8 cellular contexts compared by ENCODE assay signal in the genomic region with DNA sequence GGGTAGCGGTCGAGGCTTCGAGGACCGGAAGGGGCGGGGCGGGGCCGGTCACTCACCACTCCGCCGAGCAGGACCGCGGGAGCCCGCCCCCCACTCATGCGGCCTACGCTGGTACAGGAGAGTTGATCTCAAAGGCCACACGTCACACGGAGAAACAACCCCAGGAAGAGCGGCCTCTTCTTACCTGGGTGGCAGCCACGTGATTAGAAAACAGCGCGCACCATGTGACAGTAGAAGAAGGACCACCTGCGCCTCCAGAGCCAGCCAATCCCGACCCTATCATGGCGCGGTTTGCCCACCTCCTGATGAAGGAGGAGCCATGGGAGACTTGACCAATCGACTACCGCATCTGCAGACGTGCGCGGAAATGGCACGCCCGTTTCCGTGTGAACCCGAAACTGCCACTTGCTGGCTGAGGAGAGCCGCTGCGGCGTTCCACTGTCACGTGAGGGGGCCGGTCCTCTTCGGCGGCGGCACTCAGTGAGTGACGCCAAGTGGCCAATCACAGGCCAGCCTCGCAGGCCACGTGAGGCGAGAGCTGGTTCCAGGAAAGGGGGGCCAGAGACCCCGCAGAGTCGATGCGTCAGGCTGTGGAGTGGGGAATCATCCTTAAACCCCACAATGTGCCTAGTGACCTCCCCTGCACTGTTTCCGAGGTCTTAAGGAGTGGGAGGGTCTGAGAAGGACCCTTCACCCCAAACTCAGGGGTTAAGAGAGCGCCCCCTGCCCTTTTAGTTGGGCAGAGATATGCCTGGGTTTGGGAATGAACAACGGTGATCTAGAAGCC. TPM values are rescaled to one million over a fixed set of nuclear protein-coding genes. Genes with fewer than 3 reads are reported as not detected.
DNase-seq lines count a peak whose midpoint lies in the region; ATAC-seq, FAIRE-seq and TF ChIP-seq lines count a peak whose summit lies in the region.

A gene with protein sequence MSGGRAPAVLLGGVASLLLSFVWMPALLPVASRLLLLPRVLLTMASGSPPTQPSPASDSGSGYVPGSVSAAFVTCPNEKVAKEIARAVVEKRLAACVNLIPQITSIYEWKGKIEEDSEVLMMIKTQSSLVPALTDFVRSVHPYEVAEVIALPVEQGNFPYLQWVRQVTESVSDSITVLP (minus strand): TSS at position 205 of the 787 bp plus-strand sequence. CDS start 107 bp downstream, at position 98.

- H3K27me3 ChIP-seq in WERI-Rb-1 (ENCODE audit: insufficient read depth, low read depth, severe bottlenecking) (no peaks in the 10 kb centered on the region), bronchial epithelial cell (ENCODE audit: control insufficient read depth, insufficient read depth, low read length) (no peaks in the 10 kb centered on the region), smooth muscle cell (ENCODE audit: low read depth) (no peaks in the 10 kb centered on the region)

- H3K9ac ChIP-seq in smooth muscle cell (ENCODE audit: low read depth), result peak within 1 kb of the TSS; percentile 96

- H3K4me3 ChIP-seq in WERI-Rb-1 (ENCODE audit: low read depth, low read length), result peak within 1 kb of the TSS; percentile 82
- H3K4me3 ChIP-seq in bronchial epithelial cell (ENCODE audit: low read depth, low read length), result peak within 1 kb of the TSS; percentile 69
- peak within 1 kb of the TSS; percentile 65 for H3K4me3 ChIP-seq in smooth muscle cell

- ATAC-seq in GM18868 (IDR thresholded peaks at IDR 0.05; ENCODE audit: unreplicated experiment), result peak; percentile 79
- peak; percentile 85 for ATAC-seq in HG03135 (IDR thresholded peaks at IDR 0.05; ENCODE audit: unreplicated experiment)

- peaks cover 7% of the 10 kb centered on the region for H3F3A ChIP-seq in smooth muscle cell (ENCODE audit: low read depth)

- H3K36me3 ChIP-seq in WERI-Rb-1 (peaks cover 57% of the 10 kb centered on the region), bronchial epithelial cell (ENCODE audit: control insufficient read depth, insufficient read depth, low read length) (peaks cover 5% of the 10 kb centered on the region), smooth muscle cell (ENCODE audit: low read depth) (no peaks in the 10 kb centered on the region)

- H2AFZ ChIP-seq in smooth muscle cell (ENCODE audit: low read depth), result peak within 1 kb of the TSS; percentile 11

- TF ChIP-seq CTCF in WERI-Rb-1 (IDR thresholded peaks at IDR 0.05; ENCODE audit: low read depth, low read length) (peak; percentile 51), bronchial epithelial cell (IDR thresholded peaks at IDR 0.05; ENCODE audit: insufficient read depth, low read length, severe bottlenecking) (peak; percentile 37), smooth muscle cell (IDR thresholded peaks at IDR 0.05; ENCODE audit: borderline replicate concordance, insufficient read depth, poor library complexity, severe bottlenecking) (peak; percentile 12)

- H3K27ac ChIP-seq in WERI-Rb-1, result peak within 1 kb of the TSS; percentile 83
- H3K27ac ChIP-seq in smooth muscle cell (ENCODE audit: low read depth), result peak within 1 kb of the TSS; percentile 99

- under 1% methylated on average over 50 of the region's 51 CpGs for WGBS in smooth muscle cell (ENCODE audit: low lambda C conversion rate)

- H4K20me1 ChIP-seq in smooth muscle cell (ENCODE audit: low read depth), result peaks cover 8% of the 10 kb centered on the region

- H3K9me3 ChIP-seq in WERI-Rb-1 (ENCODE audit: severe bottlenecking) (no peaks in the 10 kb centered on the region), smooth muscle cell (replicated peaks; ENCODE audit: low read depth) (no peaks in the 10 kb centered on the region)

- peak; percentile 99 for DNase-seq in ACHN
- peak; percentile 99 for DNase-seq in NCI-H2196 treated with DMSO at 0.1 percent for 48 hours (lab: John Stamatoyannopoulos, UW; ENCODE audit: unreplicated experiment)
- peak; percentile 100 for DNase-seq in WERI-Rb-1
- DNase-seq in bronchial epithelial cell (ENCODE audit: low read depth), result peak; percentile 99
- DNase-seq in iPS-NIHi11 (ENCODE audit: low spot score), result peak; percentile 86
- DNase-seq in smooth muscle cell (lab: John Stamatoyannopoulos, UW; ENCODE audit: unreplicated experiment), result peak; percentile 91

- H3K79me2 ChIP-seq in smooth muscle cell (ENCODE audit: low read depth), result peaks cover 47% of the 10 kb centered on the region

- peak within 1 kb of the TSS; percentile 98 for H3K4me2 ChIP-seq in smooth muscle cell

- in situ Hi-C loops in ACHN (cut with HindIII; ENCODE audit: low pct_ligation_motif_present, low pct_unique_long_range_greater_than_20kb, low sequenced_read_pairs), result no loop called here

- peaks cover 37% of the 10 kb centered on the region for H3K4me1 ChIP-seq in smooth muscle cell (ENCODE audit: low read depth)

- peak; percentile 94 for FAIRE-seq in bronchial epithelial cell (lab: Jason Lieb, UNC)

RNA-seq across cellular contexts. Expression of the gene that starts here (rescaled TPM):
- total RNA-seq in bronchial epithelial cell (37.1 and 42.5 TPM in 2 replicates), smooth muscle cell (126 and 173 TPM in 2 replicates)
- polyA plus RNA-seq in smooth muscle cell, result 289 and 298 TPM in 2 replicates

Comparison
In these comparisons a context has a peak if more than half of its experiments do, and no peak if none do; other contexts are left out.
1. Peak in every context shown above with its lines: DNase-seq, ATAC-seq, H3K4me3 ChIP-seq and H3K27ac ChIP-seq.